In the genomic region with DNA sequence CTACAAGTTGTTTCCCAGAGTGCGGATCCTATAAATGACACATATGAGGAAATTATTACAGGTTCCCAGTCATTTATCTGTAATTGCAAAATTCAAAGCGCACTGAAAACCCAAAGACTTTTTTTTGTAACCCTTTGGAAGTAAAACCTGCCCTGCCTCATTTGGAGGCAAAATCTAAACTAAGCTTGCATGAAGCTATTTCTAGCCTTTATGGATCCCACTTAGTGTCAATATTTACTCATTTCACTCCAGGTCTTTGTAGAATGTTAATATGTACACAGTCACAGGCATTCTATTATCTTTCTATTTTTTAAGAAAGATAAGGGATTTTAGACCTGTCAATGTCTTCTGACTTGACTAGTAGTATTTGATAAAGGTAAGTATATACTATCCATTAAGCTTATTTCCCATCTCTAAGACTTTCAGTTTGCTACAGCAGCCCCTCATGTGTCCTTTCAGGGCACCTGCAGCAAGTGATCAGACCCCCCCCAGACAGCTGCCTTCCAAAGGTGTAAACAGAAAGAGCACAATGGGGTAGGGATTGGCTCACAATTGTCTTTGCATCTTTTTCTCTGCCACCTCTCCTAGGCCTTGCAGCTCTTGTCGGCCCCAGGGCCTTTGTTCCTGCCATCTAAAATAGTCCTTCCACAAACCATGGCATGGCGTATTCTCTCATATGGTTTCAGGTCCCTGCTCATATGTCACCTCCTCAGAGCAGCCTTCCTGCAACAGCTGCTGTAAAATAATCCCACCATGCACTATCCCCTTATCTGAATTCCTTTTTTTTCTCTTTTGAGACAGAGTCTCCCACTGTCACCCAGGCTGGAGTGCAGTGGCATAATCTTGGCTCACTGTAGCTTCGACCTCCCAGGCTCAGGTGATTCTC, we compare ENCODE assay signal across 1 cellular context.
TF ChIP-seq lines count a peak whose summit lies in the region.

No MANE protein-coding gene starts in this region.

TF ChIP-seq in HepG2, 621 proteins besides CTCF, POLR2A, EP300 and RAD21 (continued from another document and continues in another):
- TF ChIP-seq, protein P1, sequence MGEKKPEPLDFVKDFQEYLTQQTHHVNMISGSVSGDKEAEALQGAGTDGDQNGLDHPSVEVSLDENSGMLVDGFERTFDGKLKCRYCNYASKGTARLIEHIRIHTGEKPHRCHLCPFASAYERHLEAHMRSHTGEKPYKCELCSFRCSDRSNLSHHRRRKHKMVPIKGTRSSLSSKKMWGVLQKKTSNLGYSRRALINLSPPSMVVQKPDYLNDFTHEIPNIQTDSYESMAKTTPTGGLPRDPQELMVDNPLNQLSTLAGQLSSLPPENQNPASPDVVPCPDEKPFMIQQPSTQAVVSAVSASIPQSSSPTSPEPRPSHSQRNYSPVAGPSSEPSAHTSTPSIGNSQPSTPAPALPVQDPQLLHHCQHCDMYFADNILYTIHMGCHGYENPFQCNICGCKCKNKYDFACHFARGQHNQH (CRISPR knock-in tag; IDR thresholded peaks at IDR 0.05), result no peak
- TF ChIP-seq, protein P2, sequence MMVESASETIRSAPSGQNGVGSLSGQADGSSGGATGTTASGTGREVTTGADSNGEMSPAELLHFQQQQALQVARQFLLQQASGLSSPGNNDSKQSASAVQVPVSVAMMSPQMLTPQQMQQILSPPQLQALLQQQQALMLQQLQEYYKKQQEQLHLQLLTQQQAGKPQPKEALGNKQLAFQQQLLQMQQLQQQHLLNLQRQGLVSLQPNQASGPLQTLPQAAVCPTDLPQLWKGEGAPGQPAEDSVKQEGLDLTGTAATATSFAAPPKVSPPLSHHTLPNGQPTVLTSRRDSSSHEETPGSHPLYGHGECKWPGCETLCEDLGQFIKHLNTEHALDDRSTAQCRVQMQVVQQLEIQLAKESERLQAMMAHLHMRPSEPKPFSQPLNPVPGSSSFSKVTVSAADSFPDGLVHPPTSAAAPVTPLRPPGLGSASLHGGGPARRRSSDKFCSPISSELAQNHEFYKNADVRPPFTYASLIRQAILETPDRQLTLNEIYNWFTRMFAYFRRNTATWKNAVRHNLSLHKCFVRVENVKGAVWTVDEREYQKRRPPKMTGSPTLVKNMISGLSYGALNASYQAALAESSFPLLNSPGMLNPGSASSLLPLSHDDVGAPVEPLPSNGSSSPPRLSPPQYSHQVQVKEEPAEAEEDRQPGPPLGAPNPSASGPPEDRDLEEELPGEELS (CRISPR knock-in tag; IDR thresholded peaks at IDR 0.05), result 0 out of 2 replicates have a peak, but pooled peaks have one; percentile 38
- TF ChIP-seq ZFP37 (CRISPR knock-in tag; IDR thresholded peaks at IDR 0.05; ENCODE audit: borderline replicate concordance) (no peak), JARID2 (CRISPR knock-in tag; IDR thresholded peaks at IDR 0.05; ENCODE audit: insufficient replicate concordance) (no peak), SETDB1 (CRISPR knock-in tag; IDR thresholded peaks at IDR 0.05; ENCODE audit: borderline replicate concordance) (no peak), ZNF713 (CRISPR knock-in tag; IDR thresholded peaks at IDR 0.05) (no peak), CHCHD3 (CRISPR knock-in tag; IDR thresholded peaks at IDR 0.05) (no peak), ZBTB42 (CRISPR knock-in tag; IDR thresholded peaks at IDR 0.05) (no peak), FOSL1 (CRISPR knock-in tag; IDR thresholded peaks at IDR 0.05; ENCODE audit: borderline replicate concordance) (no peak), RXRB (CRISPR knock-in tag; IDR thresholded peaks at IDR 0.05; ENCODE audit: borderline replicate concordance) (peak; percentile 51; the same call in 1 of the 2 replicates), MTF1 (CRISPR knock-in tag; IDR thresholded peaks at IDR 0.05) (no peak), AGO2 (optimal IDR thresholded peaks at IDR 0.05; ENCODE audit: low read depth, low read length) (no peak), GLI4 (CRISPR knock-in tag; IDR thresholded peaks at IDR 0.05; ENCODE audit: borderline replicate concordance) (no peak), KMT2A (CRISPR knock-in tag; IDR thresholded peaks at IDR 0.05) (no peak), KLF6 (CRISPR knock-in tag; IDR thresholded peaks at IDR 0.05) (no peak), ZSCAN31 (CRISPR knock-in tag; IDR thresholded peaks at IDR 0.05; ENCODE audit: low read depth) (no peak), TGIF2 (CRISPR knock-in tag; IDR thresholded peaks at IDR 0.05) (no peak), CREB1 (IDR thresholded peaks at IDR 0.05) (no peak), CREB1 (CRISPR knock-in tag; IDR thresholded peaks at IDR 0.05) (peak; percentile 49; the same call in 1 of the 2 replicates), POLR2G (IDR thresholded peaks at IDR 0.05; ENCODE audit: low read depth, low read length) (no peak), GATAD2A (CRISPR knock-in tag; IDR thresholded peaks at IDR 0.05) (peak; percentile 90)
- TF ChIP-seq, protein P3, sequence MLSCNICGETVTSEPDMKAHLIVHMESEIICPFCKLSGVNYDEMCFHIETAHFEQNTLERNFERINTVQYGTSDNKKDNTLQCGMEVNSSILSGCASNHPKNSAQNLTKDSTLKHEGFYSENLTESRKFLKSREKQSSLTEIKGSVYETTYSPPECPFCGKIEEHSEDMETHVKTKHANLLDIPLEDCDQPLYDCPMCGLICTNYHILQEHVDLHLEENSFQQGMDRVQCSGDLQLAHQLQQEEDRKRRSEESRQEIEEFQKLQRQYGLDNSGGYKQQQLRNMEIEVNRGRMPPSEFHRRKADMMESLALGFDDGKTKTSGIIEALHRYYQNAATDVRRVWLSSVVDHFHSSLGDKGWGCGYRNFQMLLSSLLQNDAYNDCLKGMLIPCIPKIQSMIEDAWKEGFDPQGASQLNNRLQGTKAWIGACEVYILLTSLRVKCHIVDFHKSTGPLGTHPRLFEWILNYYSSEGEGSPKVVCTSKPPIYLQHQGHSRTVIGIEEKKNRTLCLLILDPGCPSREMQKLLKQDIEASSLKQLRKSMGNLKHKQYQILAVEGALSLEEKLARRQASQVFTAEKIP (CRISPR knock-in tag; IDR thresholded peaks at IDR 0.05; ENCODE audit: borderline replicate concordance), result no peak
- TF ChIP-seq, protein P4, sequence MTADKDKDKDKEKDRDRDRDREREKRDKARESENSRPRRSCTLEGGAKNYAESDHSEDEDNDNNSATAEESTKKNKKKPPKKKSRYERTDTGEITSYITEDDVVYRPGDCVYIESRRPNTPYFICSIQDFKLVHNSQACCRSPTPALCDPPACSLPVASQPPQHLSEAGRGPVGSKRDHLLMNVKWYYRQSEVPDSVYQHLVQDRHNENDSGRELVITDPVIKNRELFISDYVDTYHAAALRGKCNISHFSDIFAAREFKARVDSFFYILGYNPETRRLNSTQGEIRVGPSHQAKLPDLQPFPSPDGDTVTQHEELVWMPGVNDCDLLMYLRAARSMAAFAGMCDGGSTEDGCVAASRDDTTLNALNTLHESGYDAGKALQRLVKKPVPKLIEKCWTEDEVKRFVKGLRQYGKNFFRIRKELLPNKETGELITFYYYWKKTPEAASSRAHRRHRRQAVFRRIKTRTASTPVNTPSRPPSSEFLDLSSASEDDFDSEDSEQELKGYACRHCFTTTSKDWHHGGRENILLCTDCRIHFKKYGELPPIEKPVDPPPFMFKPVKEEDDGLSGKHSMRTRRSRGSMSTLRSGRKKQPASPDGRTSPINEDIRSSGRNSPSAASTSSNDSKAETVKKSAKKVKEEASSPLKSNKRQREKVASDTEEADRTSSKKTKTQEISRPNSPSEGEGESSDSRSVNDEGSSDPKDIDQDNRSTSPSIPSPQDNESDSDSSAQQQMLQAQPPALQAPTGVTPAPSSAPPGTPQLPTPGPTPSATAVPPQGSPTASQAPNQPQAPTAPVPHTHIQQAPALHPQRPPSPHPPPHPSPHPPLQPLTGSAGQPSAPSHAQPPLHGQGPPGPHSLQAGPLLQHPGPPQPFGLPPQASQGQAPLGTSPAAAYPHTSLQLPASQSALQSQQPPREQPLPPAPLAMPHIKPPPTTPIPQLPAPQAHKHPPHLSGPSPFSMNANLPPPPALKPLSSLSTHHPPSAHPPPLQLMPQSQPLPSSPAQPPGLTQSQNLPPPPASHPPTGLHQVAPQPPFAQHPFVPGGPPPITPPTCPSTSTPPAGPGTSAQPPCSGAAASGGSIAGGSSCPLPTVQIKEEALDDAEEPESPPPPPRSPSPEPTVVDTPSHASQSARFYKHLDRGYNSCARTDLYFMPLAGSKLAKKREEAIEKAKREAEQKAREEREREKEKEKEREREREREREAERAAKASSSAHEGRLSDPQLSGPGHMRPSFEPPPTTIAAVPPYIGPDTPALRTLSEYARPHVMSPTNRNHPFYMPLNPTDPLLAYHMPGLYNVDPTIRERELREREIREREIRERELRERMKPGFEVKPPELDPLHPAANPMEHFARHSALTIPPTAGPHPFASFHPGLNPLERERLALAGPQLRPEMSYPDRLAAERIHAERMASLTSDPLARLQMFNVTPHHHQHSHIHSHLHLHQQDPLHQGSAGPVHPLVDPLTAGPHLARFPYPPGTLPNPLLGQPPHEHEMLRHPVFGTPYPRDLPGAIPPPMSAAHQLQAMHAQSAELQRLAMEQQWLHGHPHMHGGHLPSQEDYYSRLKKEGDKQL (CRISPR knock-in tag; IDR thresholded peaks at IDR 0.05; ENCODE audit: low read depth), result peak; percentile 82; the same call in 1 of the 2 replicates
- TF ChIP-seq, protein P5, sequence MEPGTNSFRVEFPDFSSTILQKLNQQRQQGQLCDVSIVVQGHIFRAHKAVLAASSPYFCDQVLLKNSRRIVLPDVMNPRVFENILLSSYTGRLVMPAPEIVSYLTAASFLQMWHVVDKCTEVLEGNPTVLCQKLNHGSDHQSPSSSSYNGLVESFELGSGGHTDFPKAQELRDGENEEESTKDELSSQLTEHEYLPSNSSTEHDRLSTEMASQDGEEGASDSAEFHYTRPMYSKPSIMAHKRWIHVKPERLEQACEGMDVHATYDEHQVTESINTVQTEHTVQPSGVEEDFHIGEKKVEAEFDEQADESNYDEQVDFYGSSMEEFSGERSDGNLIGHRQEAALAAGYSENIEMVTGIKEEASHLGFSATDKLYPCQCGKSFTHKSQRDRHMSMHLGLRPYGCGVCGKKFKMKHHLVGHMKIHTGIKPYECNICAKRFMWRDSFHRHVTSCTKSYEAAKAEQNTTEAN (CRISPR knock-in tag; conservative IDR thresholded peaks at IDR 0.05), result no peak
- TF ChIP-seq, protein P6, sequence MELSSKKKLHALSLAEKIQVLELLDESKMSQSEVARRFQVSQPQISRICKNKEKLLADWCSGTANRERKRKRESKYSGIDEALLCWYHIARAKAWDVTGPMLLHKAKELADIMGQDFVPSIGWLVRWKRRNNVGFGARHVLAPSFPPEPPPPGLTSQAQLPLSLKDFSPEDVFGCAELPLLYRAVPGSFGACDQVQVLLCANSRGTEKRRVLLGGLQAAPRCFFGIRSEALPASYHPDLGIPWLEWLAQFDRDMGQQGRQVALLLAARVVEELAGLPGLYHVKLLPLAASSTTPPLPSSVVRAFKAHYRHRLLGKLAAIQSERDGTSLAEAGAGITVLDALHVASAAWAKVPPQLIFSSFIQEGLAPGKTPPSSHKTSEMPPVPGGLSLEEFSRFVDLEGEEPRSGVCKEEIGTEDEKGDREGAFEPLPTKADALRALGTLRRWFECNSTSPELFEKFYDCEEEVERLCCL (CRISPR knock-in tag; IDR thresholded peaks at IDR 0.05; ENCODE audit: borderline replicate concordance), result no peak
- TF ChIP-seq, protein P7, sequence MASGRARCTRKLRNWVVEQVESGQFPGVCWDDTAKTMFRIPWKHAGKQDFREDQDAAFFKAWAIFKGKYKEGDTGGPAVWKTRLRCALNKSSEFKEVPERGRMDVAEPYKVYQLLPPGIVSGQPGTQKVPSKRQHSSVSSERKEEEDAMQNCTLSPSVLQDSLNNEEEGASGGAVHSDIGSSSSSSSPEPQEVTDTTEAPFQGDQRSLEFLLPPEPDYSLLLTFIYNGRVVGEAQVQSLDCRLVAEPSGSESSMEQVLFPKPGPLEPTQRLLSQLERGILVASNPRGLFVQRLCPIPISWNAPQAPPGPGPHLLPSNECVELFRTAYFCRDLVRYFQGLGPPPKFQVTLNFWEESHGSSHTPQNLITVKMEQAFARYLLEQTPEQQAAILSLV (CRISPR knock-in tag; IDR thresholded peaks at IDR 0.05; ENCODE audit: borderline replicate concordance), result no peak
- TF ChIP-seq, protein P8, sequence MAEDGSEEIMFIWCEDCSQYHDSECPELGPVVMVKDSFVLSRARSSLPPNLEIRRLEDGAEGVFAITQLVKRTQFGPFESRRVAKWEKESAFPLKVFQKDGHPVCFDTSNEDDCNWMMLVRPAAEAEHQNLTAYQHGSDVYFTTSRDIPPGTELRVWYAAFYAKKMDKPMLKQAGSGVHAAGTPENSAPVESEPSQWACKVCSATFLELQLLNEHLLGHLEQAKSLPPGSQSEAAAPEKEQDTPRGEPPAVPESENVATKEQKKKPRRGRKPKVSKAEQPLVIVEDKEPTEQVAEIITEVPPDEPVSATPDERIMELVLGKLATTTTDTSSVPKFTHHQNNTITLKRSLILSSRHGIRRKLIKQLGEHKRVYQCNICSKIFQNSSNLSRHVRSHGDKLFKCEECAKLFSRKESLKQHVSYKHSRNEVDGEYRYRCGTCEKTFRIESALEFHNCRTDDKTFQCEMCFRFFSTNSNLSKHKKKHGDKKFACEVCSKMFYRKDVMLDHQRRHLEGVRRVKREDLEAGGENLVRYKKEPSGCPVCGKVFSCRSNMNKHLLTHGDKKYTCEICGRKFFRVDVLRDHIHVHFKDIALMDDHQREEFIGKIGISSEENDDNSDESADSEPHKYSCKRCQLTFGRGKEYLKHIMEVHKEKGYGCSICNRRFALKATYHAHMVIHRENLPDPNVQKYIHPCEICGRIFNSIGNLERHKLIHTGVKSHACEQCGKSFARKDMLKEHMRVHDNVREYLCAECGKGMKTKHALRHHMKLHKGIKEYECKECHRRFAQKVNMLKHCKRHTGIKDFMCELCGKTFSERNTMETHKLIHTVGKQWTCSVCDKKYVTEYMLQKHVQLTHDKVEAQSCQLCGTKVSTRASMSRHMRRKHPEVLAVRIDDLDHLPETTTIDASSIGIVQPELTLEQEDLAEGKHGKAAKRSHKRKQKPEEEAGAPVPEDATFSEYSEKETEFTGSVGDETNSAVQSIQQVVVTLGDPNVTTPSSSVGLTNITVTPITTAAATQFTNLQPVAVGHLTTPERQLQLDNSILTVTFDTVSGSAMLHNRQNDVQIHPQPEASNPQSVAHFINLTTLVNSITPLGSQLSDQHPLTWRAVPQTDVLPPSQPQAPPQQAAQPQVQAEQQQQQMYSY (CRISPR knock-in tag; IDR thresholded peaks at IDR 0.05), result no peak
- TF ChIP-seq, protein P9, sequence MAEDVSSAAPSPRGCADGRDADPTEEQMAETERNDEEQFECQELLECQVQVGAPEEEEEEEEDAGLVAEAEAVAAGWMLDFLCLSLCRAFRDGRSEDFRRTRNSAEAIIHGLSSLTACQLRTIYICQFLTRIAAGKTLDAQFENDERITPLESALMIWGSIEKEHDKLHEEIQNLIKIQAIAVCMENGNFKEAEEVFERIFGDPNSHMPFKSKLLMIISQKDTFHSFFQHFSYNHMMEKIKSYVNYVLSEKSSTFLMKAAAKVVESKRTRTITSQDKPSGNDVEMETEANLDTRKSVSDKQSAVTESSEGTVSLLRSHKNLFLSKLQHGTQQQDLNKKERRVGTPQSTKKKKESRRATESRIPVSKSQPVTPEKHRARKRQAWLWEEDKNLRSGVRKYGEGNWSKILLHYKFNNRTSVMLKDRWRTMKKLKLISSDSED (CRISPR knock-in tag; IDR thresholded peaks at IDR 0.05), result no peak
